9 cellular contexts compared by ENCODE assay signal in the genomic region with DNA sequence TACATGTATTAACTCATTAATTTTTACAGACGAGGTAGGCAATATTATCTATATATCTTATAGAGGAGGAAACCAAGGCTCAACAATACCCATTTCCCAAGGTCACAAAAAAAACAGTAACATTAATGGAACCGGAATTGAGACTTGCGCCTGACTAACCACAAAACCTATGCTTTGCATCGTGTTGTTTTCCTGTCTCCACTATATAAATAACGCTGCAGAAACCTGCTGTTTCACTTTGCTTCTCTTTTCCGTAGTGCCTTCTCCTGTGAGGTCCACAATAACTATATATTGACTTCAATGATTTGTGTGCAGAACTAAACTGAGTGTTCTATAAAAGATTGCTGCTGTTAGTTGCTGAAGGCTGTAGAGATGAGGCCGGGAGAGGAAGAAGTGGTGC.
DNase-seq lines count a peak whose midpoint lies in the region; ATAC-seq, FAIRE-seq and TF ChIP-seq lines count a peak whose summit lies in the region.
"Had no signal": no experiment of that assay in that cellular context is flagged by ENCODE, and none has a peak within 500 bp of the region (broad histone marks: within the 10 kb centered on the region; RNA-seq: fewer than 3 reads in every experiment).

No MANE protein-coding gene starts in this region.

- WGBS in HepG2 (ENCODE audit: low lambda C conversion rate) = 84% methylated on average over 7 of the region's 7 CpGs
- WGBS in mesendoderm (ENCODE audit: extremely low coverage, insufficient coverage, low lambda C conversion rate) = no CpG with 5 or more reads among the region's 7 CpGs

- intact Hi-C loops in HepG2 (cut with micrococcal nuclease; ENCODE audit: unreplicated experiment) (no loop called here), Calu3 (cut with micrococcal nuclease; ENCODE audit: unreplicated experiment) (no loop called here)

- no peak overlapping the region for H4K8ac ChIP-seq in mesendoderm (ENCODE audit: low read depth, low read length)

- H3K4me3 ChIP-seq in duodenal mucosa (ENCODE audit: low read depth in 1 of 2, low read length in 2 of 2) = peak overlapping the region; percentile 43 to 47
- no peak overlapping the region for H3K4me3 ChIP-seq in HepG2 (replicated peaks in 1 of 3; ENCODE audit: insufficient read depth in 1 of 3, low read depth in 2 of 3, low read length in 3 of 3)
- H3K4me3 ChIP-seq in mesendoderm (ENCODE audit: low read length) = no peak overlapping the region

- POLR2A ChIA-PET in HepG2 (lab: Yijun Ruan, JAX) = no interaction called here

- peaks cover 0 to 8% of the 10 kb centered on the region in 2 donors for H3K4me1 ChIP-seq in duodenal mucosa (ENCODE audit: control insufficient read depth in 1 of 2, insufficient read depth in 2 of 2, low read length in 2 of 2)
- peaks cover 11% of the 10 kb centered on the region for H3K4me1 ChIP-seq in HepG2 (ENCODE audit: insufficient read depth, low read length)
- H3K4me1 ChIP-seq in mesendoderm (ENCODE audit: control insufficient read depth, low read depth, low read length) = no peaks in the 10 kb centered on the region

- in situ Hi-C loops in HepG2 (cut with HindIII; ENCODE audit: extremely low pct_ligation_motif_present, low pct_unique_long_range_greater_than_20kb) = no loop called here

- H3K4me3 Mint-ChIP-seq in Calu3 (ENCODE audit: low read depth, unreplicated experiment) = no peak overlapping the region

- H3K18ac ChIP-seq in mesendoderm (ENCODE audit: low read length) = no peak overlapping the region

- H3K9me3 ChIP-seq in duodenal mucosa (ENCODE audit: control insufficient read depth in 1 of 2, low read length in 2 of 2) (no peaks in the 10 kb centered on the region), HepG2 (ENCODE audit: low read length) (no peaks in the 10 kb centered on the region)

- no peaks in the 10 kb centered on the region for H3K27me3 Mint-ChIP-seq in Calu3 (ENCODE audit: unreplicated experiment)

- H2AK5ac ChIP-seq in mesendoderm (ENCODE audit: low read length) = no peak overlapping the region

- no peak overlapping the region for H2BK5ac ChIP-seq in mesendoderm (ENCODE audit: low read length)

- TF ChIP-seq POLR2A in HepG2 (IDR thresholded peaks at IDR 0.05; ENCODE audit: insufficient read depth in 1 of 2, low read depth in 2 of 2, low read length in 2 of 2) = no peak

- peaks cover 39% of the 10 kb centered on the region for H3K4me1 Mint-ChIP-seq in Calu3 (ENCODE audit: low read depth, unreplicated experiment)

- H3K23ac ChIP-seq in mesendoderm (ENCODE audit: low read length) = no peak overlapping the region

- ATAC-seq in GM18502 (IDR thresholded peaks at IDR 0.05; ENCODE audit: poor library complexity, unreplicated experiment) = peak; percentile 69
- peak; percentile 26 for ATAC-seq in GM19468 (IDR thresholded peaks at IDR 0.05; ENCODE audit: extremely low read depth, unreplicated experiment)
- peak; percentile 51 for ATAC-seq in HG03280 (IDR thresholded peaks at IDR 0.05; ENCODE audit: unreplicated experiment)
- ATAC-seq in HepG2 = no peak

- no peaks in the 10 kb centered on the region for H3K79me1 ChIP-seq in mesendoderm (ENCODE audit: low read length)

- no peak overlapping the region for H4K5ac ChIP-seq in mesendoderm (ENCODE audit: low read length)

- H3K27ac ChIP-seq in duodenal mucosa (ENCODE audit: low read depth, low read length) (no peak overlapping the region), HepG2 (ENCODE audit: extremely low read length, insufficient read depth, low read length) (no peak overlapping the region), mesendoderm (ENCODE audit: low read depth, low read length) (no peak overlapping the region)

- CTCF ChIA-PET in HepG2 (lab: Yijun Ruan, JAX; ENCODE audit: low intra/inter-chr PET ratio, low total read pairs) = no interaction called here
- CTCF ChIA-PET in Calu3 (lab: Charles Lee) = no interaction called here

- H3K27ac Mint-ChIP-seq in Calu3 (ENCODE audit: unreplicated experiment) = no peak overlapping the region

- no peak overlapping the region for H3K4ac ChIP-seq in mesendoderm (ENCODE audit: low read depth, low read length)

- TF ChIP-seq CTCF in HepG2 (CRISPR knock-in tag; IDR thresholded peaks at IDR 0.05) = no peak
- TF ChIP-seq CTCF in Calu3 (IDR thresholded peaks at IDR 0.05; ENCODE audit: unreplicated experiment) = no peak

- no peaks in the 10 kb centered on the region for H3K27me3 ChIP-seq in duodenal mucosa (ENCODE audit: control insufficient read depth in 1 of 2, insufficient read depth in 2 of 2, low read length in 2 of 2)
- H3K27me3 ChIP-seq in HepG2 (ENCODE audit: control insufficient read depth in 1 of 2, insufficient read depth in 2 of 2, low read length in 2 of 2) = no peaks in the 10 kb centered on the region
- H3K27me3 ChIP-seq in mesendoderm (ENCODE audit: insufficient read depth, low read length, poor library complexity) = no peaks in the 10 kb centered on the region

- no peak overlapping the region for H2BK15ac ChIP-seq in mesendoderm (replicated peaks; ENCODE audit: low read depth)

- H3K79me2 ChIP-seq in HepG2 (ENCODE audit: insufficient read depth, low read length) (no peaks in the 10 kb centered on the region), mesendoderm (ENCODE audit: control insufficient read depth, insufficient read depth, low read length) (no peaks in the 10 kb centered on the region)

- H3K9ac ChIP-seq in duodenal mucosa (ENCODE audit: low read depth in 1 of 2, low read length in 2 of 2) (no peak overlapping the region), HepG2 (ENCODE audit: insufficient read depth, low read depth, low read length) (no peak overlapping the region), mesendoderm (ENCODE audit: low read length) (no peak overlapping the region)

- H2AFZ ChIP-seq in HepG2 (ENCODE audit: low read length) = no peak overlapping the region

- TF ChIP-seq RAD21 in HepG2 (CRISPR knock-in tag; IDR thresholded peaks at IDR 0.05) = no peak

- no peak overlapping the region for H3K4me2 ChIP-seq in HepG2 (ENCODE audit: low read depth, low read length)
- no peak overlapping the region for H3K4me2 ChIP-seq in mesendoderm (ENCODE audit: low read length)

- H3K9me3 Mint-ChIP-seq in Calu3 (ENCODE audit: low read depth, unreplicated experiment) = no peaks in the 10 kb centered on the region

- BruUV-seq in HepG2 (replicated peaks; lab: Mats Ljungman, UMichigan) (no TSS peak), Calu3 (replicated peaks; lab: Mats Ljungman, UMichigan) (no TSS peak)

- no peak for DNase-seq in NCI-H2196 treated with DMSO at 0.1 percent for 48 hours (lab: John Stamatoyannopoulos, UW; ENCODE audit: unreplicated experiment)
- no peak for DNase-seq in HepG2 (ENCODE audit: low spot score)
- no peak for DNase-seq in mesendoderm
- no peak for DNase-seq in Calu3
- DNase-seq: T-helper 9 cell had no signal

- peaks cover 0 to 4% of the 10 kb centered on the region in 2 donors for H3K36me3 ChIP-seq in duodenal mucosa (ENCODE audit: control insufficient read depth in 1 of 2, insufficient read depth in 2 of 2, low read length in 2 of 2)
- no peaks in the 10 kb centered on the region for H3K36me3 ChIP-seq in HepG2 (replicated peaks in 1 of 2; ENCODE audit: control insufficient read depth in 1 of 2, insufficient read depth in 2 of 2, low read length in 2 of 2)
- H3K36me3 ChIP-seq in mesendoderm (ENCODE audit: control insufficient read depth, insufficient read depth, low read length) = no peaks in the 10 kb centered on the region

- no peaks in the 10 kb centered on the region for H4K20me1 ChIP-seq in HepG2 (ENCODE audit: insufficient read depth, low read length)

- TF ChIP-seq EP300 in HepG2 (IDR thresholded peaks at IDR 0.05; ENCODE audit: low read depth in 2 of 2, low read length in 2 of 2) (no peak), HepG2 (CRISPR knock-in tag; IDR thresholded peaks at IDR 0.05; ENCODE audit: borderline replicate concordance) (no peak)

- no peak overlapping the region for H2BK120ac ChIP-seq in mesendoderm (ENCODE audit: low read depth, low read length)

- no peak overlapping the region for H3K56ac ChIP-seq in mesendoderm (ENCODE audit: low read length)

- FAIRE-seq in HepG2 (lab: Jason Lieb, UNC) = no peak

- H3K36me3 Mint-ChIP-seq in Calu3 (ENCODE audit: insufficient read depth, unreplicated experiment) = no peaks in the 10 kb centered on the region

TF ChIP-seq in HepG2, 621 proteins besides CTCF, POLR2A, EP300 and RAD21 (continues in another document):
- TF ChIP-seq, protein P1, sequence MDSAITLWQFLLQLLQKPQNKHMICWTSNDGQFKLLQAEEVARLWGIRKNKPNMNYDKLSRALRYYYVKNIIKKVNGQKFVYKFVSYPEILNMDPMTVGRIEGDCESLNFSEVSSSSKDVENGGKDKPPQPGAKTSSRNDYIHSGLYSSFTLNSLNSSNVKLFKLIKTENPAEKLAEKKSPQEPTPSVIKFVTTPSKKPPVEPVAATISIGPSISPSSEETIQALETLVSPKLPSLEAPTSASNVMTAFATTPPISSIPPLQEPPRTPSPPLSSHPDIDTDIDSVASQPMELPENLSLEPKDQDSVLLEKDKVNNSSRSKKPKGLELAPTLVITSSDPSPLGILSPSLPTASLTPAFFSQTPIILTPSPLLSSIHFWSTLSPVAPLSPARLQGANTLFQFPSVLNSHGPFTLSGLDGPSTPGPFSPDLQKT (CRISPR knock-in tag; IDR thresholded peaks at IDR 0.05; ENCODE audit: borderline replicate concordance) = no peak
- TF ChIP-seq DNMT1 (CRISPR knock-in tag; IDR thresholded peaks at IDR 0.05) = no peak
- no peak for TF ChIP-seq TOE1 (CRISPR knock-in tag; IDR thresholded peaks at IDR 0.05)
- TF ChIP-seq SAP130 (CRISPR knock-in tag; IDR thresholded peaks at IDR 0.05; ENCODE audit: low read depth) = no peak
- no peak for TF ChIP-seq HIVEP1 (CRISPR knock-in tag; IDR thresholded peaks at IDR 0.05)
- no peak for TF ChIP-seq KDM1A (CRISPR knock-in tag; IDR thresholded peaks at IDR 0.05)
- TF ChIP-seq ZMAT3 (CRISPR knock-in tag; conservative IDR thresholded peaks at IDR 0.05) = no peak
- no peak for TF ChIP-seq ZNF781 (CRISPR knock-in tag; IDR thresholded peaks at IDR 0.05; ENCODE audit: borderline replicate concordance, not compliant biosample characterization)
- no peak for TF ChIP-seq KLF13 (CRISPR knock-in tag; IDR thresholded peaks at IDR 0.05)
- TF ChIP-seq FOXC1 (CRISPR knock-in tag; IDR thresholded peaks at IDR 0.05; ENCODE audit: borderline replicate concordance) = no peak

Comparison
In these comparisons a context has a peak if more than half of its experiments do, and no peak if none do; other contexts are left out.
1. H3K4me3 ChIP-seq: peak in duodenal mucosa (2 of 2); none in HepG2 (0 of 3) and mesendoderm (single experiment).